In genomic region chr3:184384342-184384741, GRCh38 we compare ENCODE assay signal across 31 cellular contexts. TPM values are rescaled to one million over a fixed set of nuclear protein-coding genes. Genes with fewer than 3 reads are reported as not detected.
"Had no signal": no experiment of that assay in that cellular context is flagged by ENCODE, and none has a peak within 500 bp of the region (broad histone marks: within the 10 kb centered on the region; RNA-seq: fewer than 3 reads in every experiment).

No MANE protein-coding gene starts in this region.

- H3K4me3 Mint-ChIP-seq: dendritic cell treated with granulocyte-macrophage colony-stimulating factor and Interleukin-4, amounts not matched to agents 40 ng/mL and 50 ng/mL, for 4 days; mesothelial cell of epicardium; natural killer cell treated with Interleukin-12 subunit alpha and Interleukin-12 subunit beta and Interleukin-15 and Interleukin-18, amount 100 ng/mL, for 72 hours; neural crest cell; stimulated activated effector memory CD8-positive, alpha-beta T cell treated with anti-CD3 and anti-CD28 coated beads, Interleukin-12 subunit alpha, Interleukin-12 subunit beta, amount 100 ng/mL, for 72 hours; type B pancreatic cell had no signal

- H3K36me3 Mint-ChIP-seq: mesothelial cell of epicardium; natural killer cell treated with Interleukin-12 subunit alpha and Interleukin-12 subunit beta and Interleukin-15 and Interleukin-18, amount 100 ng/mL, for 72 hours; stimulated activated effector memory CD8-positive, alpha-beta T cell treated with anti-CD3 and anti-CD28 coated beads, Interleukin-12 subunit alpha, Interleukin-12 subunit beta, amount 100 ng/mL, for 72 hours; type B pancreatic cell had no signal

- H3K27ac ChIP-seq: colonic mucosa, esophagus squamous epithelium, heart right ventricle, left lung, psoas muscle, sigmoid colon, stomach, testis, tibial artery had no signal

- H3K4me1 Mint-ChIP-seq: stimulated activated effector memory CD8-positive, alpha-beta T cell treated with anti-CD3 and anti-CD28 coated beads, Interleukin-12 subunit alpha, Interleukin-12 subunit beta, amount 100 ng/mL, for 72 hours had no signal

- H3K36me3 ChIP-seq: colonic mucosa, esophagus squamous epithelium, left lung, sigmoid colon had no signal

- DNase-seq: colonic mucosa; effector memory CD4-positive, alpha-beta T cell; erythroblast; esophagus squamous epithelium; foreskin melanocyte; glutamatergic neuron; heart right ventricle; left cardiac atrium; left lung; mesenchymal stem cell; mucosa of descending colon; naive B cell; psoas muscle; right cardiac atrium; sigmoid colon; stimulated activated CD4-positive, alpha-beta T cell treated with anti-CD3 and anti-CD28 coated beads, Interleukin-2, amount 100 ng/mL, for 24 hours; stimulated activated CD4-positive, alpha-beta T cell treated with anti-CD3 and anti-CD28 coated beads, Interleukin-4, amount 100 ng/mL, for 24 hours; stimulated activated naive CD4-positive, alpha-beta T cell treated with Interleukin-2 at 50 U/mL for 16 hours; stomach; testis; tibial artery had no signal

- H3K27ac Mint-ChIP-seq: dendritic cell treated with granulocyte-macrophage colony-stimulating factor and Interleukin-4, amounts not matched to agents 40 ng/mL and 50 ng/mL, for 4 days; mesothelial cell of epicardium; natural killer cell treated with Interleukin-12 subunit alpha and Interleukin-12 subunit beta and Interleukin-15 and Interleukin-18, amount 100 ng/mL, for 72 hours; stimulated activated effector memory CD8-positive, alpha-beta T cell treated with anti-CD3 and anti-CD28 coated beads, Interleukin-12 subunit alpha, Interleukin-12 subunit beta, amount 100 ng/mL, for 72 hours; type B pancreatic cell had no signal

- H3K9me3 ChIP-seq: colonic mucosa, esophagus squamous epithelium, heart right ventricle, left lung, mucosa of descending colon, psoas muscle, sigmoid colon, stomach, testis, tibial artery had no signal

- ATAC-seq: heart right ventricle; left cardiac atrium; left lung; mucosa of descending colon; natural killer cell treated with Interleukin-12 subunit alpha and Interleukin-12 subunit beta and Interleukin-15 and Interleukin-18, amount 100 ng/mL, for 72 hours; psoas muscle; right cardiac atrium; stimulated activated effector memory CD8-positive, alpha-beta T cell treated with anti-CD3 and anti-CD28 coated beads, Interleukin-12 subunit alpha, Interleukin-12 subunit beta, amount 100 ng/mL, for 72 hours had no signal

- H3K27me3 ChIP-seq: testis, tibial artery had no signal

- H3K9me3 Mint-ChIP-seq: dendritic cell treated with granulocyte-macrophage colony-stimulating factor and Interleukin-4, amounts not matched to agents 40 ng/mL and 50 ng/mL, for 4 days; mesothelial cell of epicardium; natural killer cell treated with Interleukin-12 subunit alpha and Interleukin-12 subunit beta and Interleukin-15 and Interleukin-18, amount 100 ng/mL, for 72 hours; neural crest cell; stimulated activated effector memory CD8-positive, alpha-beta T cell treated with anti-CD3 and anti-CD28 coated beads, Interleukin-12 subunit alpha, Interleukin-12 subunit beta, amount 100 ng/mL, for 72 hours; type B pancreatic cell had no signal

- FAIRE-seq: endothelial cell of umbilical vein, islet of Langerhans had no signal

- H3K4me3 ChIP-seq: colonic mucosa, esophagus squamous epithelium, heart right ventricle, left lung, mucosa of descending colon, psoas muscle, sigmoid colon, stomach, testis, tibial artery had no signal

RNA-seq across cellular contexts. Expression of gene CHRD, which starts 4.5 kb away (rescaled TPM):
- total RNA-seq: natural killer cell treated with Interleukin-12 subunit alpha and Interleukin-12 subunit beta and Interleukin-15 and Interleukin-18, amount 100 ng/mL, for 72 hours had no signal

RNA-seq across cellular contexts. Expression of gene THPO, which starts 6.3 kb away (rescaled TPM):
- total RNA-seq: endothelial cell of umbilical vein; lung microvascular endothelial cell; natural killer cell treated with Interleukin-12 subunit alpha and Interleukin-12 subunit beta and Interleukin-15 and Interleukin-18, amount 100 ng/mL, for 72 hours; osteocyte; stomach had no signal
